ENCODE assay signal across 16 cellular contexts in genomic region chr5:139064613-139065012, GRCh38.
DNase-seq lines count a peak whose midpoint lies in the region; ATAC-seq and TF ChIP-seq lines count a peak whose summit lies in the region.
"Had no signal": no experiment of that assay in that cellular context is flagged by ENCODE, and none has a peak within 500 bp of the region (broad histone marks: within the 10 kb centered on the region; RNA-seq: fewer than 3 reads in every experiment).

No MANE protein-coding gene starts in this region.

- intact Hi-C loops in right cardiac atrium (cut with DNase I): no loop called here

- H3K27ac ChIP-seq in C4-2B (peak overlapping the region; percentile 84), right cardiac atrium (ENCODE audit: low read length) (no peak overlapping the region)
- H3K27ac ChIP-seq: coronary artery, left ventricle myocardium inferior had no signal

- H3K4me3 ChIP-seq in right cardiac atrium (ENCODE audit: low read length): no peak overlapping the region
- H3K4me3 ChIP-seq: coronary artery, K562, left ventricle myocardium inferior had no signal

- 89% methylated on average over 2 of the region's 2 CpGs for WGBS in right cardiac atrium

- peaks cover 12% of the 10 kb centered on the region for H3K4me1 ChIP-seq in right cardiac atrium (ENCODE audit: control insufficient read depth, insufficient read depth, low read length)

- H3K9me3 Mint-ChIP-seq in brain: no peaks in the 10 kb centered on the region
- no peaks in the 10 kb centered on the region for H3K9me3 Mint-ChIP-seq in activated T-helper 17 cell treated with anti-CD3 and anti-CD28 coated beads, Interleukin-2, amount 50 U/mL, for 72 hours
- H3K9me3 Mint-ChIP-seq: activated CD4-positive, alpha-beta memory T cell treated with anti-CD3 and anti-CD28 coated beads, Interleukin-2, amount 10 ng/mL, durations not matched to agents 7 days and 5 days; activated T-helper 2 cell treated with anti-CD3 and anti-CD28 coated beads, Interferon-gamma antibody, Interleukin-2, Interleukin-4, amounts not matched to agents 10 μg/mL and 5 μg/mL and 100 μg/mL, durations not matched to agents 14 hours and 24 hours and 36 hours; stimulated activated naive CD8-positive, alpha-beta T cell treated with anti-CD3 and anti-CD28 coated beads, Interleukin-15, Interleukin-2, amounts not matched to agents 100 ng/mL and 50 ng/mL, for 24 hours had no signal

- H3K27me3 Mint-ChIP-seq in brain: peaks cover 3% of the 10 kb centered on the region
- H3K27me3 Mint-ChIP-seq in activated T-helper 17 cell treated with anti-CD3 and anti-CD28 coated beads, Interleukin-2, amount 50 U/mL, for 72 hours: no peaks in the 10 kb centered on the region
- H3K27me3 Mint-ChIP-seq: activated CD4-positive, alpha-beta memory T cell treated with anti-CD3 and anti-CD28 coated beads, Interleukin-2, amount 10 ng/mL, durations not matched to agents 7 days and 5 days; stimulated activated naive CD8-positive, alpha-beta T cell treated with anti-CD3 and anti-CD28 coated beads, Interleukin-15, Interleukin-2, amounts not matched to agents 100 ng/mL and 50 ng/mL, for 24 hours had no signal

- TF ChIP-seq CTCF in C4-2B (conservative IDR thresholded peaks at IDR 0.05) (no peak), brain (conservative IDR thresholded peaks at IDR 0.05) (no peak)

- no peaks in the 10 kb centered on the region for H3K9me3 ChIP-seq in right cardiac atrium (ENCODE audit: control insufficient read depth, low read length)
- H3K9me3 ChIP-seq: left ventricle myocardium inferior had no signal

- H3K27ac Mint-ChIP-seq in brain: peak overlapping the region in 4 of 5 experiments; percentile 30 to 99 (median 86)
- no peak overlapping the region for H3K27ac Mint-ChIP-seq in activated T-helper 17 cell treated with anti-CD3 and anti-CD28 coated beads, Interleukin-2, amount 50 U/mL, for 72 hours
- H3K27ac Mint-ChIP-seq: activated CD4-positive, alpha-beta memory T cell treated with anti-CD3 and anti-CD28 coated beads, Interleukin-2, amount 10 ng/mL, durations not matched to agents 7 days and 5 days; activated T-helper 2 cell treated with anti-CD3 and anti-CD28 coated beads, Interferon-gamma antibody, Interleukin-2, Interleukin-4, amounts not matched to agents 10 μg/mL and 5 μg/mL and 100 μg/mL, durations not matched to agents 14 hours and 24 hours and 36 hours; stimulated activated naive CD8-positive, alpha-beta T cell treated with anti-CD3 and anti-CD28 coated beads, Interleukin-15, Interleukin-2, amounts not matched to agents 100 ng/mL and 50 ng/mL, for 24 hours had no signal

- no peaks in the 10 kb centered on the region for H3K27me3 ChIP-seq in right cardiac atrium (ENCODE audit: control insufficient read depth, insufficient read depth)

- H3K36me3 Mint-ChIP-seq in brain: no peaks in the 10 kb centered on the region
- no peaks in the 10 kb centered on the region for H3K36me3 Mint-ChIP-seq in activated T-helper 17 cell treated with anti-CD3 and anti-CD28 coated beads, Interleukin-2, amount 50 U/mL, for 72 hours (ENCODE audit: low read depth)

- no peak overlapping the region for H3K4me3 Mint-ChIP-seq in brain
- H3K4me3 Mint-ChIP-seq in activated T-helper 17 cell treated with anti-CD3 and anti-CD28 coated beads, Interleukin-2, amount 50 U/mL, for 72 hours: no peak overlapping the region
- H3K4me3 Mint-ChIP-seq: activated CD4-positive, alpha-beta memory T cell treated with anti-CD3 and anti-CD28 coated beads, Interleukin-2, amount 10 ng/mL, durations not matched to agents 7 days and 5 days; stimulated activated naive CD8-positive, alpha-beta T cell treated with anti-CD3 and anti-CD28 coated beads, Interleukin-15, Interleukin-2, amounts not matched to agents 100 ng/mL and 50 ng/mL, for 24 hours had no signal

- ATAC-seq in activated T-helper 17 cell treated with anti-CD3 and anti-CD28 coated beads, Interleukin-2, amount 50 U/mL, for 72 hours (replicated peaks): no peak
- ATAC-seq in GM19455 (IDR thresholded peaks at IDR 0.05; ENCODE audit: unreplicated experiment): no peak
- no peak for ATAC-seq in right cardiac atrium
- ATAC-seq: K562 had no signal

- DNase-seq in NCI-H2029 (lab: John Stamatoyannopoulos, UW) (peak; percentile 92), myocyte (ENCODE audit: low read depth) (peak; percentile 7), right cardiac atrium (no peak), NCI-H2171 (lab: John Stamatoyannopoulos, UW) (no peak)
- DNase-seq: activated CD4-positive, alpha-beta memory T cell treated with anti-CD3 and anti-CD28 coated beads, Interleukin-2, amount 10 ng/mL, durations not matched to agents 7 days and 5 days; amygdala; left ventricle myocardium inferior; NK-92 treated with Interleukin-12 subunit alpha and Interleukin-12 subunit beta, amount 100 ng/mL, for 24 hours had no signal

- peaks cover 85% of the 10 kb centered on the region for H3K4me1 Mint-ChIP-seq in brain
- H3K4me1 Mint-ChIP-seq in activated T-helper 17 cell treated with anti-CD3 and anti-CD28 coated beads, Interleukin-2, amount 50 U/mL, for 72 hours: peaks cover 8% of the 10 kb centered on the region

Comparison
In these comparisons a context has a peak if more than half of its experiments do, and no peak if none do; other contexts are left out.
1. DNase-seq: peak in NCI-H2029 (single experiment) and myocyte (single experiment); none in right cardiac atrium (0 of 3) and NCI-H2171 (single experiment).